ENCODE assay signal across 33 cellular contexts in genomic region chr11:93514712-93515111, GRCh38.
"Had no signal": no experiment of that assay in that cellular context is flagged by ENCODE, and none has a peak within 500 bp of the region (broad histone marks: within the 10 kb centered on the region; RNA-seq: fewer than 3 reads in every experiment).

No MANE protein-coding gene starts in this region.

- H3K4me1 ChIP-seq: ascending aorta had no signal

- ATAC-seq: activated naive CD4-positive, alpha-beta T cell treated with anti-CD3 and anti-CD28 coated beads, Interleukin-2, amount 50 U/mL, for 72 hours; activated naive CD8-positive, alpha-beta T cell treated with anti-CD3 and anti-CD28 coated beads, Interleukin-2, amount 50 U/mL, for 24 hours; activated T-cell treated with anti-CD3 and anti-CD28 coated beads, Interleukin-2, amount 50 U/mL, for 4 hours; activated T-cell treated with anti-CD3 and anti-CD28 coated beads, Interleukin-2, amount 50 U/mL, for 72 hours; activated T-helper 17 cell treated with anti-CD3 and anti-CD28 coated beads, Interleukin-2, amount 50 U/mL, for 72 hours; body of pancreas had no signal

- H3K27ac ChIP-seq: adrenal gland, ascending aorta, body of pancreas, brain microvascular endothelial cell, breast epithelium, cardiac muscle cell had no signal

- FAIRE-seq: astrocyte, bronchial epithelial cell had no signal

- H3K36me3 ChIP-seq: adrenal gland, ascending aorta, brain microvascular endothelial cell, breast epithelium, cardiac muscle cell had no signal

- DNase-seq: activated effector memory CD4-positive, alpha-beta T cell treated with anti-CD3 and anti-CD28 coated beads, Interleukin-2, amount 50 U/mL, for 16 hours; activated effector memory CD4-positive, alpha-beta T cell treated with Interleukin-2 at 50 U/mL for 16 hours; activated gamma-delta T cell; activated gamma-delta T cell treated with Interleukin-2 at 50 U/mL for 16 hours; activated naive CD4-positive, alpha-beta T cell; activated naive CD4-positive, alpha-beta T cell treated with anti-CD3 and anti-CD28 coated beads for 36 hours; activated naive CD4-positive, alpha-beta T cell treated with anti-CD3 and anti-CD28 coated beads, Interleukin-2, amount 10 ng/mL, durations not matched to agents 7 days and 5 days; activated naive CD4-positive, alpha-beta T cell treated with anti-CD3 and anti-CD28 coated beads, Interleukin-2, amount 50 U/mL, for 16 hours; activated naive CD4-positive, alpha-beta T cell treated with Interleukin-2 at 50 U/mL for 16 hours; activated naive CD8-positive, alpha-beta T cell treated with anti-CD3 and anti-CD28 coated beads for 36 hours; activated naive CD8-positive, alpha-beta T cell treated with anti-CD3 and anti-CD28 coated beads, Interleukin-2, amount 10 ng/mL, durations not matched to agents 7 days and 5 days; activated naive CD8-positive, alpha-beta T cell treated with anti-CD3 and anti-CD28 coated beads, Interleukin-2, amount 50 U/mL, for 24 hours; activated T-cell treated with anti-CD3 and anti-CD28 coated beads, Interleukin-2, amount 50 U/mL, for 24 hours; activated T-cell treated with anti-CD3 and anti-CD28 coated beads, Interleukin-2, amount 50 U/mL, for 4 hours; activated T-cell treated with anti-CD3 and anti-CD28 coated beads, Interleukin-2, amount 50 U/mL, for 48 hours; activated T-cell treated with anti-CD3 and anti-CD28 coated beads, Interleukin-2, amount 50 U/mL, for 72 hours; adrenal gland; amniotic stem cell; amygdala; anterior cingulate cortex; aorta; body of pancreas; brain microvascular endothelial cell; caudate nucleus; central memory CD4-positive, alpha-beta T cell; cerebellar nuclear complex had no signal

- H3K4me3 ChIP-seq: adrenal gland, ascending aorta, body of pancreas, breast epithelium, cardiac muscle cell had no signal

- H3K27me3 ChIP-seq: adrenal gland, ascending aorta, body of pancreas, brain microvascular endothelial cell, breast epithelium, cardiac muscle cell had no signal

- H3K9me3 ChIP-seq: adrenal gland, ascending aorta, body of pancreas, breast epithelium had no signal
